ENCODE assay signal across 13 cellular contexts in genomic region chr10:49001402-49001801, GRCh38.
DNase-seq lines count a peak whose midpoint lies in the region; ATAC-seq and TF ChIP-seq lines count a peak whose summit lies in the region.
"Had no signal": no experiment of that assay in that cellular context is flagged by ENCODE, and none has a peak within 500 bp of the region (broad histone marks: within the 10 kb centered on the region; RNA-seq: fewer than 3 reads in every experiment).

No MANE protein-coding gene starts in this region.

- DNase-seq in ELF-1 (ENCODE audit: low read depth, low spot score) (peak; percentile 70), NCI-H526 treated with DMSO at 0.1 percent for 48 hours (lab: John Stamatoyannopoulos, UW) (peak; percentile 10), glomerular visceral epithelial cell (ENCODE audit: extremely low spot score) (peak; percentile 12), pons (ENCODE audit: low spot score) (no peak), osteocyte (ENCODE audit: extremely low spot score, unreplicated experiment) (no peak)
- no peak for DNase-seq in activated naive CD8-positive, alpha-beta T cell treated with anti-CD3 and anti-CD28 coated beads, Interleukin-2, amount 50 U/mL, for 24 hours
- DNase-seq: activated CD8-positive, alpha-beta memory T cell treated with anti-CD3 and anti-CD28 coated beads, Interleukin-2, amount 50 U/mL, for 48 hours; amniotic stem cell; effector memory CD4-positive, alpha-beta T cell; NCI-H2171 treated with DMSO at 0.1 percent for 48 hours; RPMI8226 had no signal

- H3K9me3 Mint-ChIP-seq in nephron (no peaks in the 10 kb centered on the region), osteocyte (ENCODE audit: unreplicated experiment) (no peaks in the 10 kb centered on the region)
- no peaks in the 10 kb centered on the region for H3K9me3 Mint-ChIP-seq in activated naive CD8-positive, alpha-beta T cell treated with anti-CD3 and anti-CD28 coated beads, Interleukin-2, amount 50 U/mL, for 24 hours

- H3K4me3 Mint-ChIP-seq in nephron (peak overlapping the region in 1 of 3 experiments; percentile 8), osteocyte (ENCODE audit: unreplicated experiment) (no peak overlapping the region)
- no peak overlapping the region for H3K4me3 Mint-ChIP-seq in activated naive CD8-positive, alpha-beta T cell treated with anti-CD3 and anti-CD28 coated beads, Interleukin-2, amount 50 U/mL, for 24 hours

- peak in 1 of 3 experiments; percentile 14 for TF ChIP-seq CTCF in nephron (IDR thresholded peaks at IDR 0.05; ENCODE audit: unreplicated experiment in 3 of 3)
- no peak for TF ChIP-seq CTCF in osteocyte (IDR thresholded peaks at IDR 0.05)

- H3K4me1 Mint-ChIP-seq in nephron = peaks cover 10% of the 10 kb centered on the region
- no peaks in the 10 kb centered on the region for H3K4me1 Mint-ChIP-seq in activated naive CD8-positive, alpha-beta T cell treated with anti-CD3 and anti-CD28 coated beads, Interleukin-2, amount 50 U/mL, for 24 hours
- no peaks in the 10 kb centered on the region for H3K4me1 Mint-ChIP-seq in osteocyte (ENCODE audit: unreplicated experiment)

- H3K27me3 Mint-ChIP-seq in nephron (ENCODE audit: low read depth) = peaks cover 7% of the 10 kb centered on the region
- H3K27me3 Mint-ChIP-seq in activated naive CD8-positive, alpha-beta T cell treated with anti-CD3 and anti-CD28 coated beads, Interleukin-2, amount 50 U/mL, for 24 hours = peaks cover 7% of the 10 kb centered on the region
- no peaks in the 10 kb centered on the region for H3K27me3 Mint-ChIP-seq in osteocyte (ENCODE audit: unreplicated experiment)

- peak overlapping the region; percentile 2 to 33 (median 31) for H3K27ac Mint-ChIP-seq in nephron
- no peak overlapping the region for H3K27ac Mint-ChIP-seq in activated naive CD8-positive, alpha-beta T cell treated with anti-CD3 and anti-CD28 coated beads, Interleukin-2, amount 50 U/mL, for 24 hours
- no peak overlapping the region for H3K27ac Mint-ChIP-seq in osteocyte (ENCODE audit: unreplicated experiment)

- H3K36me3 Mint-ChIP-seq in nephron (ENCODE audit: low read depth) (no peaks in the 10 kb centered on the region), osteocyte (ENCODE audit: unreplicated experiment) (no peaks in the 10 kb centered on the region)
- no peaks in the 10 kb centered on the region for H3K36me3 Mint-ChIP-seq in activated naive CD8-positive, alpha-beta T cell treated with anti-CD3 and anti-CD28 coated beads, Interleukin-2, amount 50 U/mL, for 24 hours (ENCODE audit: low read depth)

- no peak for ATAC-seq in activated naive CD8-positive, alpha-beta T cell treated with anti-CD3 and anti-CD28 coated beads, Interleukin-2, amount 50 U/mL, for 24 hours
- ATAC-seq in GM21367 (IDR thresholded peaks at IDR 0.05; ENCODE audit: unreplicated experiment) = no peak

Comparison
In these comparisons a context has a peak if more than half of its experiments do, and no peak if none do; other contexts are left out.
1. DNase-seq: peak in ELF-1 (single experiment), NCI-H526 treated with DMSO at 0.1 percent for 48 hours (single experiment) and glomerular visceral epithelial cell (single experiment); none in activated naive CD8-positive, alpha-beta T cell treated with anti-CD3 and anti-CD28 coated beads, Interleukin-2, amount 50 U/mL, for 24 hours (single experiment), pons (single experiment) and osteocyte (single experiment).
2. H3K27ac Mint-ChIP-seq: peak in nephron (3 of 3); none in activated naive CD8-positive, alpha-beta T cell treated with anti-CD3 and anti-CD28 coated beads, Interleukin-2, amount 50 U/mL, for 24 hours (single experiment) and osteocyte (single experiment).